Comparison of ENCODE assay signal across 26 cellular contexts in genomic region chr1:169475806-169476205, GRCh38.
"Had no signal": no experiment of that assay in that cellular context is flagged by ENCODE, and none has a peak within 500 bp of the region (broad histone marks: within the 10 kb centered on the region; RNA-seq: fewer than 3 reads in every experiment).

No MANE protein-coding gene starts in this region.

- H3K27ac Mint-ChIP-seq: activated naive CD8-positive, alpha-beta T cell treated with anti-CD3 and anti-CD28 coated beads for 36 hours; activated T-helper 2 cell treated with anti-CD3 and anti-CD28 coated beads, Interferon-gamma antibody, Interleukin-2, Interleukin-4, amounts not matched to agents 10 μg/mL and 5 μg/mL and 100 μg/mL, durations not matched to agents 14 hours and 24 hours and 36 hours; naive B cell; stimulated activated memory B cell treated with anti-CD40 and anti-IgM and Interleukin-4, amounts not matched to agents 10 μg/mL and 1 μg/mL and 100 μg/mL, for 72 hours had no signal

- H3K4me1 Mint-ChIP-seq: stimulated activated memory B cell treated with anti-CD40 and anti-IgM and Interleukin-4, amounts not matched to agents 10 μg/mL and 1 μg/mL and 100 μg/mL, for 72 hours had no signal

- H3K36me3 ChIP-seq: breast epithelium, uterus had no signal

- H3K9me3 ChIP-seq: breast epithelium, esophagus squamous epithelium, gastrocnemius medialis, uterus had no signal

- H3K27ac ChIP-seq: breast epithelium, coronary artery, esophagus squamous epithelium, uterus, VCaP had no signal

- ATAC-seq: activated T-cell treated with anti-CD3 and anti-CD28 coated beads, Interleukin-2, amount 50 U/mL, for 4 hours; gastrocnemius medialis; left cardiac atrium; sciatic nerve; stimulated activated memory B cell treated with anti-CD40 and anti-IgM and Interleukin-4, amounts not matched to agents 10 μg/mL and 1 μg/mL and 100 μg/mL, for 72 hours had no signal

- H3K4me3 Mint-ChIP-seq: activated naive CD8-positive, alpha-beta T cell treated with anti-CD3 and anti-CD28 coated beads for 36 hours; activated T-cell treated with anti-CD3 and anti-CD28 coated beads, Interleukin-2, amount 50 U/mL, for 4 hours; central memory CD8-positive, alpha-beta T cell; naive B cell; stimulated activated memory B cell treated with anti-CD40 and anti-IgM and Interleukin-4, amounts not matched to agents 10 μg/mL and 1 μg/mL and 100 μg/mL, for 72 hours had no signal

- DNase-seq: activated CD4-positive, alpha-beta T cell treated with anti-CD3 and anti-CD28 coated beads for 1 hour; activated CD4-positive, alpha-beta T cell treated with anti-CD3 and anti-CD28 coated beads, Interleukin-2, amount 50 U/mL, for 4 hours; activated CD8-positive, alpha-beta memory T cell treated with anti-CD3 and anti-CD28 coated beads for 24 hours; activated CD8-positive, alpha-beta memory T cell treated with anti-CD3 and anti-CD28 coated beads, Interleukin-2, amount 50 U/mL, for 4 hours; activated naive CD4-positive, alpha-beta T cell treated with Interleukin-2 at 50 U/mL for 16 hours; activated naive CD8-positive, alpha-beta T cell treated with anti-CD3 and anti-CD28 coated beads for 36 hours; activated T-cell treated with anti-CD3 and anti-CD28 coated beads, Interleukin-2, amount 50 U/mL, for 4 hours; esophagus squamous epithelium; gastrocnemius medialis; head of caudate nucleus; left cardiac atrium; naive B cell; posterior cingulate gyrus; small intestine; stimulated activated CD4-positive, alpha-beta T cell treated with anti-CD3 and anti-CD28 coated beads, Interleukin-15, amount 100 ng/mL, for 24 hours; T-helper 2 cell; trophoblast cell; uterus had no signal

- H3K4me1 ChIP-seq: breast epithelium, esophagus squamous epithelium, uterus had no signal

- H3K27me3 Mint-ChIP-seq: activated naive CD8-positive, alpha-beta T cell treated with anti-CD3 and anti-CD28 coated beads for 36 hours; central memory CD8-positive, alpha-beta T cell; naive B cell; stimulated activated memory B cell treated with anti-CD40 and anti-IgM and Interleukin-4, amounts not matched to agents 10 μg/mL and 1 μg/mL and 100 μg/mL, for 72 hours had no signal

- H3K9me3 Mint-ChIP-seq: activated naive CD8-positive, alpha-beta T cell treated with anti-CD3 and anti-CD28 coated beads for 36 hours; activated T-cell treated with anti-CD3 and anti-CD28 coated beads, Interleukin-2, amount 50 U/mL, for 4 hours; activated T-helper 2 cell treated with anti-CD3 and anti-CD28 coated beads, Interferon-gamma antibody, Interleukin-2, Interleukin-4, amounts not matched to agents 10 μg/mL and 5 μg/mL and 100 μg/mL, durations not matched to agents 14 hours and 24 hours and 36 hours; central memory CD8-positive, alpha-beta T cell; naive B cell; stimulated activated memory B cell treated with anti-CD40 and anti-IgM and Interleukin-4, amounts not matched to agents 10 μg/mL and 1 μg/mL and 100 μg/mL, for 72 hours had no signal

- H3K36me3 Mint-ChIP-seq: naive B cell had no signal

- FAIRE-seq: astrocyte, small intestine had no signal

- H3K27me3 ChIP-seq: breast epithelium, esophagus squamous epithelium, gastrocnemius medialis, uterus had no signal

- H3K4me3 ChIP-seq: breast epithelium, coronary artery, esophagus squamous epithelium, gastrocnemius medialis, uterus had no signal
